Comparison of ENCODE assay signal across 8 cellular contexts in genomic region chrX:48890296-48890925, GRCh38. TPM values are rescaled to one million over a fixed set of nuclear protein-coding genes. Genes with fewer than 3 reads are reported as not detected.
DNase-seq lines count a peak whose midpoint lies in the region; ATAC-seq, FAIRE-seq and TF ChIP-seq lines count a peak whose summit lies in the region.

No MANE protein-coding gene starts in this region.

- H3K27ac ChIP-seq in heart left ventricle = peak overlapping the region in 4 of 12 donors; percentile 42 to 83 (median 58)
- H3K27ac ChIP-seq in left lung = no peak overlapping the region
- no peak overlapping the region for H3K27ac ChIP-seq in upper lobe of right lung
- H3K27ac ChIP-seq in small intestine (ENCODE audit: low read depth in 1 of 2, low read length in 1 of 2) = no peak overlapping the region

- peak overlapping the region; percentile 87 for H3K4me3 Mint-ChIP-seq in activated naive CD4-positive, alpha-beta T cell treated with anti-CD3 and anti-CD28 coated beads, Interleukin-2, amount 50 U/mL, for 24 hours

- H3K36me3 ChIP-seq in heart left ventricle = peaks cover 0 to 18% (median 4%) of the 10 kb centered on the region in 9 donors
- peaks cover 0 to 3% of the 10 kb centered on the region in 2 donors for H3K36me3 ChIP-seq in left lung
- no peaks in the 10 kb centered on the region for H3K36me3 ChIP-seq in upper lobe of right lung
- H3K36me3 ChIP-seq in small intestine (ENCODE audit: control insufficient read depth in 2 of 2, insufficient read depth in 2 of 2, low read length in 2 of 2) = peaks cover 0 to 4% of the 10 kb centered on the region in 2 donors

- H3K27ac Mint-ChIP-seq in activated naive CD4-positive, alpha-beta T cell treated with anti-CD3 and anti-CD28 coated beads, Interleukin-2, amount 50 U/mL, for 24 hours = peak overlapping the region; percentile 79

- WGBS in heart left ventricle, 4 donors = 32 to 61% (median 46%) methylated on average over 15 of the region's 15 CpGs
- WGBS in small intestine, 3 donors = 17 to 44% (median 26%) methylated on average over 11 to 15 of the region's 15 CpGs

- H3K4me1 Mint-ChIP-seq in activated naive CD4-positive, alpha-beta T cell treated with anti-CD3 and anti-CD28 coated beads, Interleukin-2, amount 50 U/mL, for 24 hours = peaks cover 19% of the 10 kb centered on the region

- H3K4me3 ChIP-seq in heart left ventricle (peak overlapping the region in 9 of 12 donors; percentile 60 to 82 (median 66)), left lung (peak overlapping the region; percentile 33 to 61), upper lobe of right lung (peak overlapping the region; percentile 62), small intestine (ENCODE audit: low read depth in 1 of 2, low read length in 2 of 2) (peak overlapping the region in 1 of 2 donors; percentile 65)

- H3K36me3 Mint-ChIP-seq in activated naive CD4-positive, alpha-beta T cell treated with anti-CD3 and anti-CD28 coated beads, Interleukin-2, amount 50 U/mL, for 24 hours = no peaks in the 10 kb centered on the region

- TF ChIP-seq CTCF in heart left ventricle (IDR thresholded peaks at IDR 0.05) (no peak), left lung (IDR thresholded peaks at IDR 0.05) (no peak), upper lobe of right lung (IDR thresholded peaks at IDR 0.05) (no peak)

- no peaks in the 10 kb centered on the region for H3K9me3 Mint-ChIP-seq in activated naive CD4-positive, alpha-beta T cell treated with anti-CD3 and anti-CD28 coated beads, Interleukin-2, amount 50 U/mL, for 24 hours

- H3K9me3 ChIP-seq in heart left ventricle (no peaks in the 10 kb centered on the region), left lung (no peaks in the 10 kb centered on the region), upper lobe of right lung (no peaks in the 10 kb centered on the region), small intestine (ENCODE audit: control insufficient read depth, low read depth) (no peaks in the 10 kb centered on the region)

- FAIRE-seq in small intestine (lab: Jason Lieb, UNC) = no peak

- DNase-seq in heart left ventricle (no peak), left cardiac atrium (no peak), left lung (no peak), upper lobe of right lung (no peak), A172 (ENCODE audit: low spot score) (no peak), sciatic nerve (ENCODE audit: low spot score) (no peak), small intestine (no peak)

- ATAC-seq in heart left ventricle (no peak), left cardiac atrium (no peak), left lung (no peak), upper lobe of right lung (no peak), sciatic nerve (no peak)

- H3K27me3 ChIP-seq in heart left ventricle (no peaks in the 10 kb centered on the region), left lung (no peaks in the 10 kb centered on the region), upper lobe of right lung (no peaks in the 10 kb centered on the region), small intestine (ENCODE audit: control insufficient read depth in 2 of 2, insufficient read depth in 2 of 2, low read length in 2 of 2) (no peaks in the 10 kb centered on the region)

- H3K4me1 ChIP-seq in heart left ventricle (peaks cover 0 to 9% (median 2%) of the 10 kb centered on the region in 12 donors), left lung (no peaks in the 10 kb centered on the region), upper lobe of right lung (no peaks in the 10 kb centered on the region), small intestine (ENCODE audit: control insufficient read depth in 2 of 2, insufficient read depth in 1 of 2, low read depth in 1 of 2, low read length in 1 of 2) (no peaks in the 10 kb centered on the region)

- no peak for TF ChIP-seq POLR2A in heart left ventricle (IDR thresholded peaks at IDR 0.05)

- H3K27me3 Mint-ChIP-seq in activated naive CD4-positive, alpha-beta T cell treated with anti-CD3 and anti-CD28 coated beads, Interleukin-2, amount 50 U/mL, for 24 hours = no peaks in the 10 kb centered on the region

- intact Hi-C loops in heart left ventricle (cut with DNase I) = loop anchor here in 6 of 10 donors (5.0 to 10.0 kb wide), 4 partner anchors 86 to 196 kb away; partner anchors contain the start of genes HDAC6 (in 5 of the 6) and SUV39H1 (in 1 of the 6)
- intact Hi-C loops in left cardiac atrium (cut with DNase I) = loop anchor here in 1 of 2 donors (5.0 kb wide), 1 partner anchor 88 kb away; the partner anchor contains the start of gene HDAC6
- intact Hi-C loops in left lung (cut with DNase I) = no loop called here
- intact Hi-C loops in upper lobe of right lung (cut with DNase I) = no loop called here
- intact Hi-C loops in sciatic nerve (cut with DNase I) = no loop called here

RNA-seq across cellular contexts. Expression of gene TIMM17B, which starts 7.2 kb away (rescaled TPM):
- 10 to 100 TPM; 57.1 to 86.9 (median 71.0) TPM for total RNA-seq in heart left ventricle
- 10 to 100 TPM; 74.0 to 91.0 TPM for polyA plus RNA-seq in heart left ventricle
- total RNA-seq in left cardiac atrium = 10 to 100 TPM; 52.4 to 60.3 TPM
- 10 to 100 TPM; 36.7 to 41.0 TPM for total RNA-seq in left lung
- 32.9 TPM for total RNA-seq in upper lobe of right lung
- total RNA-seq in A172 (2014; rRNA removed; shearing (Covaris generic)) = 67.2 and 73.1 TPM in 2 replicates
- 28.0 TPM for total RNA-seq in sciatic nerve
- 10 to 100 TPM; 65.5 to 72.5 (median 66.7) TPM for polyA plus RNA-seq in small intestine

RNA-seq across cellular contexts. Expression of gene PQBP1, which starts 7.3 kb away (rescaled TPM):
- total RNA-seq in heart left ventricle (10 to 100 TPM; 45.3 to 67.0 (median 52.9) TPM), left cardiac atrium (10 to 100 TPM; 49.5 to 63.7 TPM), left lung (10 to 100 TPM; 56.3 to 68.2 TPM), upper lobe of right lung (61.3 TPM), sciatic nerve (51.2 TPM)
- polyA plus RNA-seq in heart left ventricle (10 to 100 TPM; 88.0 to 99.0 TPM), small intestine (100 to 1,000 TPM in 2 of 3 donors, 10 to 100 TPM in 1; 77.8 to 186 (median 125) TPM)
- total RNA-seq in A172 (2014; rRNA removed; shearing (Covaris generic)) = 57.4 and 59.2 TPM in 2 replicates

RNA-seq across cellular contexts. Expression of gene SLC35A2, which starts 21.0 kb away (rescaled TPM):
- 10 to 100 TPM; 10.5 to 23.3 (median 14.4) TPM for total RNA-seq in heart left ventricle
- polyA plus RNA-seq in heart left ventricle = 10 to 100 TPM in 1 of 2 donors, 1 to 10 TPM in 1; 6.1 to 28.5 TPM
- 10 to 100 TPM; 13.8 to 17.4 TPM for total RNA-seq in left cardiac atrium
- total RNA-seq in left lung = 10 to 100 TPM; 38.0 to 39.4 TPM
- total RNA-seq in upper lobe of right lung = 22.6 TPM
- total RNA-seq in A172 (2014; rRNA removed; shearing (Covaris generic)) = 18.9 and 32.6 TPM in 2 replicates
- total RNA-seq in sciatic nerve = 19.2 TPM
- 10 to 100 TPM in 1 of 3 donors, 1 to 10 TPM in 2; 8.1 to 31.5 (median 9.7) TPM for polyA plus RNA-seq in small intestine

RNA-seq across cellular contexts. Expression of gene PIM2, which starts 28.4 kb away (rescaled TPM):
- total RNA-seq in heart left ventricle = 10 to 100 TPM in 2 of 9 donors, 1 to 10 TPM in 7; 2.3 to 13.3 (median 3.5) TPM
- polyA plus RNA-seq in heart left ventricle = 1 to 10 TPM; 2.0 to 5.4 TPM
- 1 to 10 TPM; 4.0 to 5.5 TPM for total RNA-seq in left cardiac atrium
- 10 to 100 TPM; 14.2 to 17.7 TPM for total RNA-seq in left lung
- 14.4 TPM for total RNA-seq in upper lobe of right lung
- 0.59 and 0.74 TPM in 2 replicates for total RNA-seq in A172 (2014; rRNA removed; shearing (Covaris generic))
- total RNA-seq in sciatic nerve = 10.8 TPM
- polyA plus RNA-seq in small intestine = 10 to 100 TPM in 2 of 3 donors, 1 to 10 TPM in 1; 2.9 to 35.1 (median 10.1) TPM

RNA-seq across cellular contexts. Expression of gene PCSK1N, which starts 55.0 kb away (rescaled TPM):
- 1 to 10 TPM in 2 of 9 donors, under 1 TPM in 1, not detected in 6; 0.67 to 3.9 (median 1.1) TPM for total RNA-seq in heart left ventricle
- polyA plus RNA-seq in heart left ventricle = not detected
- 1 to 10 TPM; 3.9 to 9.8 TPM for total RNA-seq in left cardiac atrium
- 1 to 10 TPM; 2.3 to 3.9 TPM for total RNA-seq in left lung
- total RNA-seq in upper lobe of right lung = 4.3 TPM
- 15.3 and 16.5 TPM in 2 replicates for total RNA-seq in A172 (2014; rRNA removed; shearing (Covaris generic))
- total RNA-seq in sciatic nerve = 0.67 TPM
- 10 to 100 TPM in 1 of 3 donors, 1 to 10 TPM in 1, under 1 TPM in 1; 0.67 to 18.9 (median 8.1) TPM for polyA plus RNA-seq in small intestine

Comparison
In these comparisons a context has a peak if more than half of its experiments do, and no peak if none do; other contexts are left out.
1. intact Hi-C loops: an anchor here in heart left ventricle (5.0 to 10.0 kb wide); none called in left lung, upper lobe of right lung and sciatic nerve.